ENCODE assay signal across 24 cellular contexts in the genomic region with DNA sequence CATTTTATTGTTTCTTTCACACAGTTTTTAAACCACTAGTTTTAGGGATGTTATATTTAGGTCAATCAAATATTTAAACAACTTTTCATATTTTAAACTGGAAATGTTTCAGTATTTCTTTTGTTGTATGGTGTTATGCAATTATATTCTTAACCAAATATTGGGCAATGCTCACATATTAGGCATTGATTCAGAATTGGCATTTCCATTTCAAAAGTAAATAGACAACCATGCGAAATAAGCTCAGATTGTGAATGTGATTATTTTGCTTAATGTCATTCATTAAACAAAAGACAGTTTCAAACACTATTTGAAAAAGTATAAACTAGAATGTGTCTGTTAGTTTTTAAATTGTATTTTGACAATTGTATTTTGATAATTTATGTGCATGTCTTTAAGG.
"Had no signal": no experiment of that assay in that cellular context is flagged by ENCODE, and none has a peak within 500 bp of the region (broad histone marks: within the 10 kb centered on the region; RNA-seq: fewer than 3 reads in every experiment).

No MANE protein-coding gene starts in this region.

- H3K27me3 Mint-ChIP-seq: activated CD4-positive, alpha-beta memory T cell treated with anti-CD3 and anti-CD28 coated beads for 36 hours; stimulated activated naive B cell treated with anti-CD40 and anti-IgM and Interleukin-4, amounts not matched to agents 10 μg/mL and 1 μg/mL and 100 μg/mL, for 72 hours had no signal

- H3K4me3 Mint-ChIP-seq: activated CD4-positive, alpha-beta memory T cell treated with anti-CD3 and anti-CD28 coated beads for 36 hours; activated T-cell treated with anti-CD3 and anti-CD28 coated beads, Interleukin-2, amount 50 U/mL, for 4 hours; neural crest cell; stimulated activated naive B cell treated with anti-CD40 and anti-IgM and Interleukin-4, amounts not matched to agents 10 μg/mL and 1 μg/mL and 100 μg/mL, for 72 hours had no signal

- H3K27ac Mint-ChIP-seq: activated CD4-positive, alpha-beta memory T cell treated with anti-CD3 and anti-CD28 coated beads for 36 hours; activated T-helper 2 cell treated with anti-CD3 and anti-CD28 coated beads, Interferon-gamma antibody, Interleukin-2, Interleukin-4, amounts not matched to agents 10 μg/mL and 5 μg/mL and 100 μg/mL, durations not matched to agents 14 hours and 24 hours and 36 hours; stimulated activated naive B cell treated with anti-CD40 and anti-IgM and Interleukin-4, amounts not matched to agents 10 μg/mL and 1 μg/mL and 100 μg/mL, for 72 hours had no signal

- H3K9me3 Mint-ChIP-seq: activated CD4-positive, alpha-beta memory T cell treated with anti-CD3 and anti-CD28 coated beads for 36 hours; activated naive CD4-positive, alpha-beta T cell treated with anti-CD3 and anti-CD28 coated beads, Interleukin-2, amount 50 U/mL, for 72 hours; activated T-cell treated with anti-CD3 and anti-CD28 coated beads, Interleukin-2, amount 50 U/mL, for 4 hours; activated T-helper 2 cell treated with anti-CD3 and anti-CD28 coated beads, Interferon-gamma antibody, Interleukin-2, Interleukin-4, amounts not matched to agents 10 μg/mL and 5 μg/mL and 100 μg/mL, durations not matched to agents 14 hours and 24 hours and 36 hours; neural crest cell; stimulated activated naive B cell treated with anti-CD40 and anti-IgM and Interleukin-4, amounts not matched to agents 10 μg/mL and 1 μg/mL and 100 μg/mL, for 72 hours had no signal

- DNase-seq: activated CD4-positive, alpha-beta memory T cell treated with anti-CD3 and anti-CD28 coated beads for 36 hours; activated CD4-positive, alpha-beta T cell treated with anti-CD3 and anti-CD28 coated beads for 48 hours; activated naive CD4-positive, alpha-beta T cell; activated T-cell treated with anti-CD3 and anti-CD28 coated beads, Interleukin-2, amount 50 U/mL, for 4 hours; anterior cingulate cortex; cerebellar nuclear complex; cortex of kidney; esophagus squamous epithelium; foreskin melanocyte; left ventricle myocardium inferior; nucleus accumbens; pancreas; sigmoid colon; stimulated activated CD4-positive, alpha-beta T cell treated with anti-CD3 and anti-CD28 coated beads, Interleukin-1b, Interleukin-23, amount 100 ng/mL, for 48 hours; stimulated activated CD4-positive, alpha-beta T cell treated with anti-CD3 and anti-CD28 coated beads, Interleukin-4, amount 100 ng/mL, for 4 hours; stimulated activated CD8-positive, alpha-beta memory T cell treated with anti-CD3 and anti-CD28 coated beads, Interleukin-4, amount 100 ng/mL, for 48 hours; stimulated activated naive B cell treated with anti-CD40 and anti-IgM and Interleukin-4, amounts not matched to agents 10 μg/mL and 1 μg/mL and 100 μg/mL, for 72 hours; stomach; T-helper 9 cell; WERI-Rb-1 had no signal

- ATAC-seq: activated CD4-positive, CD25-positive, alpha-beta regulatory T cell treated with anti-CD3 and anti-CD28 coated beads, Interleukin-2, amount 50 U/mL, for 24 hours; activated naive CD4-positive, alpha-beta T cell treated with anti-CD3 and anti-CD28 coated beads, Interleukin-2, amount 50 U/mL, for 72 hours; activated T-cell treated with anti-CD3 and anti-CD28 coated beads, Interleukin-2, amount 50 U/mL, for 4 hours; stimulated activated naive B cell treated with anti-CD40 and anti-IgM and Interleukin-4, amounts not matched to agents 10 μg/mL and 1 μg/mL and 100 μg/mL, for 72 hours had no signal
